Comparison of ENCODE assay signal across 8 cellular contexts in the genomic region with DNA sequence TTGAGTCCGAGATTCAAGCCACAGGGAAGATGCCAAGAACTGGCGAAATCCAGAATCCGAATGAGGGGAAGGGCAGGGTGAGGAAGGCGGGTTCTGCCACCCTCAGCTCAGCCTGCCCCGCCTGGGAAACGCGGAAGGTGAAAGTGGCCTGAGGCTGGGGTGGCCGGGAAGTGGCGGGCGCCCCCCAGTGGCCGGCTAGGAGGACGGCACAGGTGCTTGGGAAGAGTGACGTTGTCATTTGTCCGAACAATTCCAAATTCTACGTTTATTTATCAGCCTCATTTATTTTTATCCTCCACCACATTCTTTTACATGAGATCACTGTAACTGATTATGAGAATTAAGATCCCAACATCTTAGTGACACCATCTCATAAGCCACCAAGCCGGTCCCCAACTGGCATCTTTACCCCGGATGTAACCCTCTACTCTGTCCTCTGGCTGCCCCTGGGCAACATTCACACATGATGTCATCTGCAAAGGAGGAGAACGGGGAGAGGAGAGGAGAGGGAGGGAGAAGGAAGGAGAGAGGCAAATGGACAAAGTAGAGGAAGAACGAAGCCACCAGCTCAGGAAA. TPM values are rescaled to one million over a fixed set of nuclear protein-coding genes. Genes with fewer than 3 reads are reported as not detected.
DNase-seq lines count a peak whose midpoint lies in the region; ATAC-seq and TF ChIP-seq lines count a peak whose summit lies in the region.

No MANE protein-coding gene starts in this region.

- no peak for TF ChIP-seq POLR2A in stomach (IDR thresholded peaks at IDR 0.05)

- ATAC-seq in GM21360 (IDR thresholded peaks at IDR 0.05; ENCODE audit: unreplicated experiment): no peak

- H3K9me3 ChIP-seq in endocrine pancreas (ENCODE audit: control insufficient read depth, low read length) (no peaks in the 10 kb centered on the region), mucosa of stomach (ENCODE audit: control insufficient read depth, low read length) (no peaks in the 10 kb centered on the region), stomach (no peaks in the 10 kb centered on the region)

- no peak overlapping the region for H3K4me3 ChIP-seq in endocrine pancreas (ENCODE audit: control insufficient read depth, insufficient read depth, low read length)
- no peak overlapping the region for H3K4me3 ChIP-seq in mucosa of stomach (ENCODE audit: low read length)
- H3K4me3 ChIP-seq in stomach: no peak overlapping the region

- intact Hi-C loops in stomach (cut with DNase I; ENCODE audit: low total_unique reads): loop anchor here (10.0 kb wide), 1 partner anchor 90 kb away; no protein-coding TSS in a partner anchor

- H3K27me3 ChIP-seq in endocrine pancreas (ENCODE audit: control insufficient read depth, insufficient read depth, low read length): no peaks in the 10 kb centered on the region
- H3K27me3 ChIP-seq in mucosa of stomach (ENCODE audit: control insufficient read depth, insufficient read depth, low read length): peaks cover 64% of the 10 kb centered on the region
- H3K27me3 ChIP-seq in stomach: peaks cover 2 to 97% (median 26%) of the 10 kb centered on the region in 3 donors

- peak overlapping the region; percentile 16 for H3K9ac ChIP-seq in endocrine pancreas (ENCODE audit: control insufficient read depth, insufficient read depth, low read length)
- peak overlapping the region; percentile 35 for H3K9ac ChIP-seq in mucosa of stomach (ENCODE audit: low read length)

- TF ChIP-seq EP300 in stomach (IDR thresholded peaks at IDR 0.05): no peak

- 9 to 11% (median 10%) methylated on average over 19 of the region's 19 CpGs for WGBS in stomach, 5 donors

- TF ChIP-seq CTCF in stomach (IDR thresholded peaks at IDR 0.05): peak in 5 of 7 experiments; percentile 81 to 92 (median 89)

- H3K36me3 ChIP-seq in endocrine pancreas (ENCODE audit: control insufficient read depth, insufficient read depth, low read length): no peaks in the 10 kb centered on the region
- H3K36me3 ChIP-seq in mucosa of stomach (ENCODE audit: control insufficient read depth, insufficient read depth, low read length): no peaks in the 10 kb centered on the region
- no peaks in the 10 kb centered on the region for H3K36me3 ChIP-seq in stomach

- DNase-seq in AG08396 (ENCODE audit: low spot score) (peak; percentile 87), GM19240 (ENCODE audit: insufficient read length, low spot score) (peak; percentile 80), NCI-H82 (lab: John Stamatoyannopoulos, UW) (peak; percentile 75), stomach (peak; percentile 79)
- DNase-seq in activated CD8-positive, alpha-beta memory T cell treated with anti-CD3 and anti-CD28 coated beads for 24 hours: peak; percentile 84

- H3K4me1 ChIP-seq in endocrine pancreas (ENCODE audit: control insufficient read depth, insufficient read depth, low read length): no peaks in the 10 kb centered on the region
- peaks cover 17% of the 10 kb centered on the region for H3K4me1 ChIP-seq in mucosa of stomach (ENCODE audit: control insufficient read depth, insufficient read depth, low read length)
- H3K4me1 ChIP-seq in stomach: peaks cover 6 to 20% (median 15%) of the 10 kb centered on the region in 4 donors

- H3K27ac ChIP-seq in stomach: no peak overlapping the region

RNA-seq across cellular contexts. Expression of a gene that starts 21.3 kb away (rescaled TPM):
- 10 to 100 TPM in 2 of 5 donors, 1 to 10 TPM in 1, under 1 TPM in 2; 0.29 to 21.9 (median 1.1) TPM for total RNA-seq in stomach
- polyA plus RNA-seq in stomach: 1 to 10 TPM; 1.8 to 2.1 (median 1.9) TPM
